Comparison of ENCODE assay signal across 13 cellular contexts in genomic region chr6:128478230-128479047, GRCh38. TPM values are rescaled to one million over a fixed set of nuclear protein-coding genes. Genes with fewer than 3 reads are reported as not detected.
DNase-seq lines count a peak whose midpoint lies in the region; ATAC-seq and TF ChIP-seq lines count a peak whose summit lies in the region.
"Had no signal": no experiment of that assay in that cellular context is flagged by ENCODE, and none has a peak within 500 bp of the region (broad histone marks: within the 10 kb centered on the region; RNA-seq: fewer than 3 reads in every experiment).

No MANE protein-coding gene starts in this region.

- no peaks in the 10 kb centered on the region for H3K36me3 ChIP-seq in left ventricle myocardium inferior
- H3K36me3 ChIP-seq in right atrium auricular region, result no peaks in the 10 kb centered on the region
- no peaks in the 10 kb centered on the region for H3K36me3 ChIP-seq in body of pancreas (replicated peaks in 1 of 2; ENCODE audit: insufficient read depth in 1 of 2, low read depth in 2 of 2)
- H3K36me3 ChIP-seq in vagina, result no peaks in the 10 kb centered on the region

- intact Hi-C loops in left ventricle myocardium inferior (cut with micrococcal nuclease) (no loop called here), body of pancreas (cut with DNase I) (no loop called here), vagina (cut with DNase I) (no loop called here)

- H3K9me3 ChIP-seq in left ventricle myocardium inferior (replicated peaks) (no peaks in the 10 kb centered on the region), right atrium auricular region (no peaks in the 10 kb centered on the region), body of pancreas (no peaks in the 10 kb centered on the region), vagina (no peaks in the 10 kb centered on the region)

- H3K4me1 ChIP-seq in left ventricle myocardium inferior, result peaks cover 75% of the 10 kb centered on the region
- peaks cover 0 to 20% of the 10 kb centered on the region in 2 donors for H3K4me1 ChIP-seq in right atrium auricular region
- H3K4me1 ChIP-seq in body of pancreas, result peaks cover 20% of the 10 kb centered on the region
- H3K4me1 ChIP-seq in vagina, result peaks cover 49% of the 10 kb centered on the region

- 60 to 74% methylated on average over 3 of the region's 3 CpGs for WGBS in body of pancreas, 2 donors

- H3K27me3 ChIP-seq in left ventricle myocardium inferior (ENCODE audit: low read depth), result no peaks in the 10 kb centered on the region
- H3K27me3 ChIP-seq in right atrium auricular region, result no peaks in the 10 kb centered on the region
- no peaks in the 10 kb centered on the region for H3K27me3 ChIP-seq in body of pancreas
- H3K27me3 ChIP-seq in vagina, result no peaks in the 10 kb centered on the region

- DNase-seq in left ventricle myocardium inferior (no peak), right atrium auricular region (ENCODE audit: low spot score) (no peak), body of pancreas (no peak), midbrain (lab: John Stamatoyannopoulos, UW) (peak; percentile 25), vagina (ENCODE audit: extremely low spot score in 2 of 2) (no peak), KBM-7 (no peak)
- DNase-seq: activated CD4-positive, alpha-beta T cell treated with anti-CD3 and anti-CD28 coated beads for 48 hours; cortex of kidney; DMS79; left cardiac atrium had no signal

- in situ Hi-C loops in KBM-7 (cut with MboI; ENCODE audit: low pct_unique_long_range_greater_than_20kb, low sequenced_read_pairs), result no loop called here

- TF ChIP-seq CTCF in left ventricle myocardium inferior (IDR thresholded peaks at IDR 0.05; ENCODE audit: borderline replicate concordance) (no peak), right atrium auricular region (IDR thresholded peaks at IDR 0.05) (no peak), body of pancreas (IDR thresholded peaks at IDR 0.05) (no peak), vagina (IDR thresholded peaks at IDR 0.05) (no peak)

- H3K4me3 ChIP-seq in left ventricle myocardium inferior, result peak overlapping the region; percentile 53
- peak overlapping the region in 1 of 2 donors; percentile 13 for H3K4me3 ChIP-seq in right atrium auricular region
- H3K4me3 ChIP-seq in body of pancreas, result no peak overlapping the region
- H3K4me3 ChIP-seq in vagina, result peak overlapping the region in 1 of 2 donors; percentile 26

- peak overlapping the region; percentile 37 for H3K27ac ChIP-seq in left ventricle myocardium inferior (replicated peaks)
- no peak overlapping the region for H3K27ac ChIP-seq in right atrium auricular region
- H3K27ac ChIP-seq in body of pancreas, result peak overlapping the region in 2 of 4 donors; percentile 4 to 34
- peak overlapping the region; percentile 25 for H3K27ac ChIP-seq in vagina

- TF ChIP-seq POLR2A in body of pancreas (IDR thresholded peaks at IDR 0.05) (no peak), vagina (IDR thresholded peaks at IDR 0.05) (no peak)

- peak; percentile 13 for ATAC-seq in body of pancreas
- ATAC-seq in GM19023 (IDR thresholded peaks at IDR 0.05; ENCODE audit: unreplicated experiment), result no peak
- no peak for ATAC-seq in GM21381 (IDR thresholded peaks at IDR 0.05; ENCODE audit: unreplicated experiment)

RNA-seq across cellular contexts. Expression of gene PTPRK, which starts 42.0 kb away (rescaled TPM):
- 18.4 TPM for total RNA-seq in left ventricle myocardium inferior
- 10 to 100 TPM; 24.5 to 36.4 TPM for total RNA-seq in right atrium auricular region
- total RNA-seq in body of pancreas, result 100 to 1,000 TPM in 1 of 2 donors, 10 to 100 TPM in 1; 60.6 to 121 TPM
- 82.5 TPM for total RNA-seq in vagina
- total RNA-seq: OCI-LY7 had no signal

Comparison
In these comparisons a context has a peak if more than half of its experiments do, and no peak if none do; other contexts are left out.
1. H3K27ac ChIP-seq: peak in left ventricle myocardium inferior (single experiment) and vagina (single experiment); none in right atrium auricular region (0 of 2).